Comparison of ENCODE assay signal across 2 cellular contexts in genomic region chr5:176499273-176499672, GRCh38.
TF ChIP-seq lines count a peak whose summit lies in the region.

No MANE protein-coding gene starts in this region.

TF ChIP-seq in IMR-90, 13 proteins besides CTCF, POLR2A, EP300 and RAD21:
- peak; percentile 43; the same call in 1 of the 2 replicates for TF ChIP-seq MAFK (IDR thresholded peaks at IDR 0.05; ENCODE audit: low read depth, low read length)
- TF ChIP-seq NFE2L2 (IDR thresholded peaks at IDR 0.05; ENCODE audit: low read depth, low read length), result no peak

TF ChIP-seq in K562, 482 proteins besides CTCF, POLR2A, EP300 and RAD21:
- peak; percentile 66 for TF ChIP-seq MAFG (tag; conservative IDR thresholded peaks at IDR 0.05)
- TF ChIP-seq ZNF316 (IDR thresholded peaks at IDR 0.05), result peak; percentile 91
- peak; percentile 82 for TF ChIP-seq C11orf30 (IDR thresholded peaks at IDR 0.05; ENCODE audit: low read depth)
- TF ChIP-seq RBM39 (optimal IDR thresholded peaks at IDR 0.05; ENCODE audit: low read depth, low read length), result no peak
- no peak for TF ChIP-seq ZNF785 (CRISPR knock-in tag; IDR thresholded peaks at IDR 0.05)
TF ChIP-seq in K562: peak in this region for 3.
